In genomic region chr2:130836501-130837174, GRCh38 we compare ENCODE assay signal across 8 cellular contexts. TPM values are rescaled to one million over a fixed set of nuclear protein-coding genes. Genes with fewer than 3 reads are reported as not detected.
DNase-seq lines count a peak whose midpoint lies in the region; ATAC-seq and TF ChIP-seq lines count a peak whose summit lies in the region.

A gene with protein sequence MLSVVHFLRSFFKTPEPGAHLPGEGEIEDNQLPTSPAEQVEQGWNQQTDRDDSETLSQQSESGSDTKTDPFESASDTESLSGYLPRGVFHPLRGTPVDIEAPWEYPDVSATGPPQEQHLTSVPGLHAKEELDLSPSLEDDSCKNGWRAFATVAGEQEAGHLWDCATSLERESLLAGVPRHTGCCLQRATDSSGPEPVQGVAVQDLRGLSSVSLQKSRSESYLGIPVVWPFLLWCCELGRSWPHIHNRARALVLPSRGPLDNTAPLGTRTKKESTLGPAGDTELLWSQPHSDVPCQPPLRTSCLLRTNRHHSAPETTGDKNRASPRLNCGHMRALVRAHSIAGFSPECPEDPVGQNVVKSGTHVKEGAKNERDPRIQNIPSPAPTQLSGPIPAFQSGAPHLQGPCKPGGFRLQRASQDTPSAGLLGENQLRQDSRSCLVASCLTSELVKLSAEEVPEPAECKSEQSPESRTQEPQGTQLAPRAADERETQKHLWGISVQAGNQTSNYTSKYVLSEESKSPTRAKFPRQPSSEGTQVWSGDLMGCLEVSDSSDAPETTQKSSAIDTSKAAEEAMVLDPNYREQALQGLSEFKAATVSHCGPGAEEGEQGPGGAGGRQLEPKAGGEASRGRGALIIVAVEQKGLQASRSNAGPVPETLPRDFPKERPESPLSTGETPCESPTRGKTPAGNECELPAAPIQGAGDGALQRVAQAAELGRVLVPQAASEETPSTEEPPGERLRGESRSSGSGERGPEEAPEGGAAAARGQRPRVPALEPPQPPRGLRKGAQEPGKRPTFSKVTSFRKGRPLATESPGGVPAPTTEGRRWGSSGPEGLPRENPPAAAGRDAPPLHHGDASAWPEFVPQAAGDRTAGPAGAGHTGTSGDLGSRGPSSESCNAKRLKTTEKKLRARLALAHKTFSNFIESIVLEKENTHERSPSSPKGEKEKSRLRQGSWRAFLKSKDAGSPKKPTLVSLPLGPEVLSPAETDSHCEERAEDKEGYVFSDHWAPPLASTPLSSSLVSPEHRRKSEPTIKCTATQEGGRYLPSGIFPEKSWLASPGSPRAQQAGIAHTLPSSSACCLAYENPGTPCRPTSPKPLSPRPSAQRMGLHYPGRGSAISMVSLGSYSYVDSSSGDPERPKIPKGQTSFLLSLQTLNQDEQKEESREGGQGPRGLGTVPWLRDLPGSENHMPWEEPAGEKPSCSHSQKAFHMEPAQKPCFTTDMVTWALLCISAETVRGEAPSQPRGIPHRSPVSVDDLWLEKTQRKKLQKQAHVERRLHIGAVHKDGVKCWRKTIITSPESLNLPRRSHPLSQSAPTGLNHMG (N-terminal part only) (plus strand): TSS chr2:130836914. CDS start chr2:130836954, 40 bp downstream.

- peaks cover 34% of the 10 kb centered on the region for H3K27me3 ChIP-seq in A673 (replicated peaks; ENCODE audit: insufficient read depth, low read depth, low read length, poor library complexity)
- H3K27me3 ChIP-seq in lower lobe of right lung (ENCODE audit: low read depth) = peaks cover 52% of the 10 kb centered on the region

- H3K4me3 ChIP-seq in A673 (ENCODE audit: low read depth, low read length, poor library complexity, severe bottlenecking) (peak within 1 kb of the TSS; percentile 30), lower lobe of right lung (peak within 1 kb of the TSS; percentile 41)

- H3K36me3 Mint-ChIP-seq in central memory CD8-positive, alpha-beta T cell (ENCODE audit: insufficient read depth) = peaks cover 5% of the 10 kb centered on the region

- no peaks in the 10 kb centered on the region for H3K36me3 ChIP-seq in A673 (ENCODE audit: insufficient read depth, low read length, poor library complexity, severe bottlenecking)
- no peaks in the 10 kb centered on the region for H3K36me3 ChIP-seq in lower lobe of right lung

- H3K4me1 ChIP-seq in A673 (ENCODE audit: insufficient read depth, low read length, poor library complexity, severe bottlenecking) (no peaks in the 10 kb centered on the region), lower lobe of right lung (no peaks in the 10 kb centered on the region)

- in situ Hi-C loops in GM13976 (cut with MboI; ENCODE audit: low sequenced_read_pairs, unreplicated experiment) = no loop called here

- no peaks in the 10 kb centered on the region for H3K9me3 Mint-ChIP-seq in central memory CD8-positive, alpha-beta T cell

- H3K9me3 ChIP-seq in A673 (ENCODE audit: low read depth, low read length, poor library complexity, severe bottlenecking) (no peaks in the 10 kb centered on the region), lower lobe of right lung (no peaks in the 10 kb centered on the region)

- H3K27ac ChIP-seq in A673 (ENCODE audit: low read depth, low read length, poor library complexity, severe bottlenecking) (no peak within 1 kb of the TSS), lower lobe of right lung (no peak within 1 kb of the TSS)

- H3K4me1 Mint-ChIP-seq in central memory CD8-positive, alpha-beta T cell = no peaks in the 10 kb centered on the region

- POLR2A ChIA-PET in A673 (lab: Charles Lee; ENCODE audit: low non-redundant PET) = interaction anchor here (0.6 kb wide), 1 partner anchor 1829 kb away, joined by 3 read pairs; no protein-coding TSS in a partner anchor

- CTCF ChIA-PET in A673 (lab: Charles Lee) = interaction anchor here (1.1 kb wide), 1 partner anchor 39 kb away, joined by 3 read pairs; no protein-coding TSS in a partner anchor

- ATAC-seq in central memory CD8-positive, alpha-beta T cell (replicated peaks; ENCODE audit: extremely low read depth, poor library complexity, severe bottlenecking) = no peak
- ATAC-seq in lower lobe of right lung (peak; percentile 86 to 89), HG03457 (IDR thresholded peaks at IDR 0.05; ENCODE audit: unreplicated experiment) (no peak), GM19395 (IDR thresholded peaks at IDR 0.05; ENCODE audit: unreplicated experiment) (no peak)

- intact Hi-C loops in A673 (cut with micrococcal nuclease; ENCODE audit: unreplicated experiment) = no loop called here
- intact Hi-C loops in lower lobe of right lung (cut with DNase I) = no loop called here

- peaks cover 60% of the 10 kb centered on the region for H3K27me3 Mint-ChIP-seq in central memory CD8-positive, alpha-beta T cell

- DNase-seq in A673 (ENCODE audit: low spot score) (no peak), GM13976 (ENCODE audit: low spot score) (peak; percentile 76), NCI-H460 (ENCODE audit: extremely low read depth, low read depth) (peak; percentile 31), lower lobe of right lung (peak; percentile 66), ureter (ENCODE audit: low spot score) (no peak)
- no peak for DNase-seq in central memory CD8-positive, alpha-beta T cell (ENCODE audit: low spot score in 2 of 2)

- no TSS peak for BruUV-seq in A673 (replicated peaks; lab: Mats Ljungman, UMichigan)

- peak within 1 kb of the TSS; percentile 54 for H3K4me3 Mint-ChIP-seq in central memory CD8-positive, alpha-beta T cell

- TF ChIP-seq CTCF in A673 (conservative IDR thresholded peaks at IDR 0.05; ENCODE audit: low read depth, low read length) (no peak), GM13976 (IDR thresholded peaks at IDR 0.05; ENCODE audit: borderline replicate concordance, control extremely low read depth, extremely low read depth, insufficient read depth, missing control alignments) (no peak), lower lobe of right lung (IDR thresholded peaks at IDR 0.05) (no peak)

- H3K27ac Mint-ChIP-seq in central memory CD8-positive, alpha-beta T cell (ENCODE audit: low read depth) = no peak within 1 kb of the TSS

RNA-seq across cellular contexts. Expression of the gene that starts here (rescaled TPM):
- total RNA-seq in A673 (2021) (2.1 and 3.2 TPM in 2 replicates), lower lobe of right lung (9.1 TPM), ureter (16.4 TPM)
- 3.8 and 4.2 TPM in 2 replicates for total RNA-seq in NCI-H460 (2014; rRNA removed; shearing (Covaris generic))
- polyA plus RNA-seq in NCI-H460 (2014; cell fraction: nucleus; rRNA removed) = 13.6 and 21.9 TPM in 2 replicates

Comparison
In these comparisons a context has a peak if more than half of its experiments do, and no peak if none do; other contexts are left out.
1. DNase-seq: peak in GM13976 (single experiment), NCI-H460 (single experiment) and lower lobe of right lung (single experiment); none in A673 (single experiment), central memory CD8-positive, alpha-beta T cell (0 of 2) and ureter (single experiment).
2. ATAC-seq: peak in lower lobe of right lung (2 of 2); none in central memory CD8-positive, alpha-beta T cell (single experiment), HG03457 (single experiment) and GM19395 (single experiment).